Comparison of ENCODE assay signal across 11 cellular contexts in the genomic region with DNA sequence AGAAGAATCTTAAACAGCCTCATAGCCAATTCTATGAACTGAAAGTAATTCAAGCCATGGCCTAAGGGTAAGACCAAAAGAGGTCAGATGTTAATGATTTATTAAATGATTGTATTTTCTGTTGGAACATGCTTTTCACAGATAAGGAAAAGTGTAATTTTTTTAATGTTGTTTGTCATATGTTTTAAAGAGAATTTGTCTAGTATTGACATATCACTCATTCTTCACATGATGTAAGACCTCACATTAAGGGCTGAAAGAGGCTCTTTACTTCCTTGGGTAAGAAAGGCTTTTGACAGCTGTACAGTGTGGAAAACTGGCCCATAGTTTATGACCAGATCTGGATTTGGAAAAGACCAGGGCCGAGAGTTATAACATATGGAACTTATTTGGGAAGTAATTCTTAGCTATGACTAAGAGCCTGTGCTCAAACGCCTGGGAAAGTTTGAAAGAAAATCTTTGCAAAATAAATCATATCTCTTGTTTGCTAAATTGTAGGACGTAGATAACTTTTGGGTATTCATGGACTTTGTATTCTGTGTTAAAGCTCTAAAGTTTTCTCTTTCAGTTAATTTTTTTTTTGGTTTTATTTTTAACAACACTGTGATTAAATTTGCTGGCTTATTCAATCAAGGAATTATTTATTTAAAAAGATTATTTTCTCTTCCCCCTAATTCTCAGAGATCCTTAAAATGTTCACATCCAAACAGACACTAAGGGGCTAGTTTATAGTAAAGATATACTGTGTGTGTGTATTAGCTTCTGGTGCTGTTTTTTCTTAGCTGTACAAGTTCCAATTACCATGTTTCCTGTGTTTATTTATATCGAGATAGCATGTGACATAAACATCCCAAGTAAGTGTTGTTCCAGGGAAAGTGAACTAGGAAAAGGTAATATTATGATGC.
DNase-seq lines count a peak whose midpoint lies in the region; ATAC-seq and TF ChIP-seq lines count a peak whose summit lies in the region.
"Had no signal": no experiment of that assay in that cellular context is flagged by ENCODE, and none has a peak within 500 bp of the region (broad histone marks: within the 10 kb centered on the region; RNA-seq: fewer than 3 reads in every experiment).

No MANE protein-coding gene starts in this region.

- TF ChIP-seq CTCF in BJ (IDR thresholded peaks at IDR 0.05; ENCODE audit: insufficient read depth, low read depth, low read length): no peak
- no peak for TF ChIP-seq CTCF in gastroesophageal sphincter (IDR thresholded peaks at IDR 0.05)

- WGBS in gastroesophageal sphincter (ENCODE audit: low coverage in 1 of 2), 2 donors: 20 to 30% methylated on average over 4 of the region's 4 CpGs

- H3K4me3 ChIP-seq in BJ (ENCODE audit: low read depth, low read length): no peak overlapping the region
- H3K4me3 ChIP-seq in SJSA1: no peak overlapping the region
- H3K4me3 ChIP-seq in gastroesophageal sphincter: no peak overlapping the region

- ATAC-seq in gastroesophageal sphincter (no peak), GM18520 (IDR thresholded peaks at IDR 0.05; ENCODE audit: unreplicated experiment) (no peak)
- no peak for ATAC-seq in stimulated activated naive CD8-positive, alpha-beta T cell treated with anti-CD3 and anti-CD28 coated beads, Interleukin-15, amount 100 ng/mL, for 72 hours
- no peak for ATAC-seq in activated T-cell treated with anti-CD3 and anti-CD28 coated beads, Interleukin-2, amount 50 U/mL, for 72 hours (replicated peaks in 1 of 2)
- ATAC-seq: T-helper 17 cell had no signal

- H3K4me3 Mint-ChIP-seq in stimulated activated naive CD8-positive, alpha-beta T cell treated with anti-CD3 and anti-CD28 coated beads, Interleukin-15, amount 100 ng/mL, for 72 hours: no peak overlapping the region
- H3K4me3 Mint-ChIP-seq in activated T-cell treated with anti-CD3 and anti-CD28 coated beads, Interleukin-2, amount 50 U/mL, for 72 hours: no peak overlapping the region
- H3K4me3 Mint-ChIP-seq: T-helper 17 cell had no signal

- CTCF ChIA-PET in BJ (lab: Yijun Ruan, JAX): interaction anchor here (0.6 to 1.4 kb wide), 3 partner anchors 9 to 162 kb away, joined by 3 to 6 read pairs (median 3); no protein-coding TSS in a partner anchor

- TF ChIP-seq POLR2A in gastroesophageal sphincter (IDR thresholded peaks at IDR 0.05): no peak

- H3K27me3 Mint-ChIP-seq in stimulated activated naive CD8-positive, alpha-beta T cell treated with anti-CD3 and anti-CD28 coated beads, Interleukin-15, amount 100 ng/mL, for 72 hours: no peaks in the 10 kb centered on the region
- H3K27me3 Mint-ChIP-seq in activated T-cell treated with anti-CD3 and anti-CD28 coated beads, Interleukin-2, amount 50 U/mL, for 72 hours (ENCODE audit: low read depth): no peaks in the 10 kb centered on the region
- H3K27me3 Mint-ChIP-seq: T-helper 17 cell had no signal

- H3K27ac Mint-ChIP-seq in stimulated activated naive CD8-positive, alpha-beta T cell treated with anti-CD3 and anti-CD28 coated beads, Interleukin-15, amount 100 ng/mL, for 72 hours: no peak overlapping the region
- no peak overlapping the region for H3K27ac Mint-ChIP-seq in activated T-cell treated with anti-CD3 and anti-CD28 coated beads, Interleukin-2, amount 50 U/mL, for 72 hours
- H3K27ac Mint-ChIP-seq: T-helper 17 cell had no signal

- H3K27me3 ChIP-seq in BJ (ENCODE audit: control insufficient read depth, insufficient read depth, low read length): no peaks in the 10 kb centered on the region
- no peaks in the 10 kb centered on the region for H3K27me3 ChIP-seq in SJSA1 (replicated peaks)
- no peaks in the 10 kb centered on the region for H3K27me3 ChIP-seq in gastroesophageal sphincter

- POLR2A ChIA-PET in BJ (lab: Charles Lee): interaction anchor here (1.0 kb wide), 1 partner anchor 28 kb away, joined by 3 read pairs; no protein-coding TSS in a partner anchor

- H3K4me1 Mint-ChIP-seq in stimulated activated naive CD8-positive, alpha-beta T cell treated with anti-CD3 and anti-CD28 coated beads, Interleukin-15, amount 100 ng/mL, for 72 hours: no peaks in the 10 kb centered on the region
- H3K4me1 Mint-ChIP-seq in activated T-cell treated with anti-CD3 and anti-CD28 coated beads, Interleukin-2, amount 50 U/mL, for 72 hours (ENCODE audit: low read depth): no peaks in the 10 kb centered on the region
- H3K4me1 Mint-ChIP-seq: T-helper 17 cell had no signal

- H3K36me3 ChIP-seq in BJ (ENCODE audit: control insufficient read depth, insufficient read depth, low read length): no peaks in the 10 kb centered on the region
- no peaks in the 10 kb centered on the region for H3K36me3 ChIP-seq in SJSA1
- H3K36me3 ChIP-seq in gastroesophageal sphincter: no peaks in the 10 kb centered on the region

- H3K4me1 ChIP-seq in SJSA1 (replicated peaks): peaks cover 19% of the 10 kb centered on the region
- peaks cover 0 to 17% (median 0%) of the 10 kb centered on the region in 3 donors for H3K4me1 ChIP-seq in gastroesophageal sphincter

- H3K9me3 Mint-ChIP-seq in stimulated activated naive CD8-positive, alpha-beta T cell treated with anti-CD3 and anti-CD28 coated beads, Interleukin-15, amount 100 ng/mL, for 72 hours: no peaks in the 10 kb centered on the region
- H3K9me3 Mint-ChIP-seq in activated T-cell treated with anti-CD3 and anti-CD28 coated beads, Interleukin-2, amount 50 U/mL, for 72 hours: peaks cover 0 to 2% of the 10 kb centered on the region in 2 donors

- no peaks in the 10 kb centered on the region for H3K9me3 ChIP-seq in SJSA1 (replicated peaks)
- H3K9me3 ChIP-seq in gastroesophageal sphincter: no peaks in the 10 kb centered on the region

- H3K27ac ChIP-seq in SJSA1: peak overlapping the region; percentile 69
- peak overlapping the region in 3 of 4 donors; percentile 26 to 41 (median 32) for H3K27ac ChIP-seq in gastroesophageal sphincter

- peak; percentile 96 for DNase-seq in BJ (ENCODE audit: low read depth)
- DNase-seq in SJSA1 (ENCODE audit: low read depth in 1 of 2, low spot score in 2 of 2): peak in 1 of 2 experiments; percentile 58
- peak; percentile 62 for DNase-seq in renal cortical epithelial cell (ENCODE audit: low read depth)
- no peak for DNase-seq in stimulated activated naive CD8-positive, alpha-beta T cell treated with anti-CD3 and anti-CD28 coated beads, Interleukin-15, amount 100 ng/mL, for 72 hours
- no peak for DNase-seq in islet precursor cell
- no peak for DNase-seq in activated T-cell treated with anti-CD3 and anti-CD28 coated beads, Interleukin-2, amount 50 U/mL, for 72 hours
- DNase-seq: NCI-H82; stimulated activated naive CD4-positive, alpha-beta T cell; T-helper 17 cell had no signal

- TF ChIP-seq EP300 in gastroesophageal sphincter (IDR thresholded peaks at IDR 0.05): no peak

- no peaks in the 10 kb centered on the region for H3K36me3 Mint-ChIP-seq in activated T-cell treated with anti-CD3 and anti-CD28 coated beads, Interleukin-2, amount 50 U/mL, for 72 hours (ENCODE audit: insufficient read depth in 2 of 2)

Comparison
In these comparisons a context has a peak if more than half of its experiments do, and no peak if none do; other contexts are left out.
1. DNase-seq: peak in BJ (single experiment) and renal cortical epithelial cell (single experiment); none in stimulated activated naive CD8-positive, alpha-beta T cell treated with anti-CD3 and anti-CD28 coated beads, Interleukin-15, amount 100 ng/mL, for 72 hours (0 of 2), islet precursor cell (single experiment) and activated T-cell treated with anti-CD3 and anti-CD28 coated beads, Interleukin-2, amount 50 U/mL, for 72 hours (0 of 2).